In genomic region chr1:234725177-234726132, GRCh38 we compare ENCODE assay signal across 1 cellular context.
TF ChIP-seq lines count a peak whose summit lies in the region.

No MANE protein-coding gene starts in this region.

TF ChIP-seq in K562, 482 proteins besides CTCF, POLR2A, EP300 and RAD21 (continued from another document and continues in another):
- no peak for TF ChIP-seq USF1 (CRISPR knock-in tag; IDR thresholded peaks at IDR 0.05)
- 0 out of 2 replicates have a peak, but pooled peaks have one; percentile 4 for TF ChIP-seq TEAD4 (IDR thresholded peaks at IDR 0.05; ENCODE audit: low read length)
- TF ChIP-seq TEAD4 (CRISPR knock-in tag; IDR thresholded peaks at IDR 0.05; ENCODE audit: borderline replicate concordance), result no peak
- TF ChIP-seq ZBTB34 (CRISPR knock-in tag; IDR thresholded peaks at IDR 0.05), result peak; percentile 32; the same call in 1 of the 2 replicates
- peak; percentile 81 for TF ChIP-seq PRDM10 (IDR thresholded peaks at IDR 0.05; ENCODE audit: partially characterized antibody)
- TF ChIP-seq XRCC4 (IDR thresholded peaks at IDR 0.05; ENCODE audit: extremely low read depth, insufficient read depth, insufficient read length), result no peak
- no peak for TF ChIP-seq ZNF699 (CRISPR knock-in tag; IDR thresholded peaks at IDR 0.05; ENCODE audit: insufficient replicate concordance)
- TF ChIP-seq CHD4 (IDR thresholded peaks at IDR 0.05; ENCODE audit: insufficient read depth, insufficient replicate concordance, low read depth, low read length, poor library complexity, severe bottlenecking), result no peak
- no peak for TF ChIP-seq HMG20B (CRISPR knock-in tag; IDR thresholded peaks at IDR 0.05)
- peak; percentile 14; the same call in 1 of the 2 replicates for TF ChIP-seq ZNF668 (CRISPR knock-in tag; IDR thresholded peaks at IDR 0.05)
- no peak; the same call in 1 of the 2 replicates for TF ChIP-seq REST (CRISPR knock-in tag; IDR thresholded peaks at IDR 0.05; ENCODE audit: low read depth)
- peak; percentile 43 for TF ChIP-seq ZNF134 (CRISPR knock-in tag; conservative IDR thresholded peaks at IDR 0.05)
- TF ChIP-seq FOXP4 (CRISPR knock-in tag; IDR thresholded peaks at IDR 0.05; ENCODE audit: borderline replicate concordance), result no peak
- TF ChIP-seq ELF2 (CRISPR knock-in tag; IDR thresholded peaks at IDR 0.05), result 0 out of 2 replicates have a peak, but pooled peaks have one; percentile 38
- no peak for TF ChIP-seq XRCC5 (IDR thresholded peaks at IDR 0.05; ENCODE audit: low read depth, low read length)
- peak; percentile 45 for TF ChIP-seq SMAD4 (CRISPR knock-in tag; conservative IDR thresholded peaks at IDR 0.05)
- TF ChIP-seq ZNF347 (CRISPR knock-in tag; IDR thresholded peaks at IDR 0.05; ENCODE audit: low read depth), result no peak
- TF ChIP-seq ZKSCAN8 (CRISPR knock-in tag; IDR thresholded peaks at IDR 0.05), result 0 out of 2 replicates have a peak, but pooled peaks have one; percentile 2
- no peak for TF ChIP-seq SAP30 (IDR thresholded peaks at IDR 0.05; ENCODE audit: borderline replicate concordance, insufficient read depth, low read depth, low read length, poor library complexity, severe bottlenecking)
- peak; percentile 25; the same call in 1 of the 2 replicates for TF ChIP-seq SMARCC2 (IDR thresholded peaks at IDR 0.05; ENCODE audit: low read depth)
- no peak for TF ChIP-seq CAMTA2 (CRISPR knock-in tag; conservative IDR thresholded peaks at IDR 0.05)
- TF ChIP-seq NFRKB (IDR thresholded peaks at IDR 0.05; ENCODE audit: low read depth), result peak; percentile 30; the same call in 1 of the 2 replicates
- no peak for TF ChIP-seq TCF7 (IDR thresholded peaks at IDR 0.05; ENCODE audit: borderline replicate concordance)
- 0 out of 2 replicates have a peak, but pooled peaks have one; percentile 53 for TF ChIP-seq ZNF695 (CRISPR knock-in tag; IDR thresholded peaks at IDR 0.05)
- no peak for TF ChIP-seq RHOXF2B (CRISPR knock-in tag; conservative IDR thresholded peaks at IDR 0.05)
- TF ChIP-seq ZNF212 (CRISPR knock-in tag; IDR thresholded peaks at IDR 0.05), result peak; percentile 50; the same call in 1 of the 2 replicates
- TF ChIP-seq RAD51 (IDR thresholded peaks at IDR 0.05; ENCODE audit: borderline replicate concordance, low read depth), result no peak
- TF ChIP-seq ZNF584 (CRISPR knock-in tag; IDR thresholded peaks at IDR 0.05; ENCODE audit: low read depth), result 0 out of 2 replicates have a peak, but pooled peaks have one; percentile 32
- TF ChIP-seq JUN (IDR thresholded peaks at IDR 0.05; ENCODE audit: borderline replicate concordance, low read depth, low read length), result 0 out of 2 replicates have a peak, but pooled peaks have one; percentile 6
- TF ChIP-seq JUN (CRISPR knock-in tag; IDR thresholded peaks at IDR 0.05; ENCODE audit: borderline replicate concordance), result no peak
- TF ChIP-seq CREB3 (tag; conservative IDR thresholded peaks at IDR 0.05; ENCODE audit: low read depth), result peak; percentile 49; the same call in 1 of the 2 replicates
- TF ChIP-seq PTRF (tag; IDR thresholded peaks at IDR 0.05), result peak; percentile 62; the same call in 1 of the 2 replicates
- TF ChIP-seq SP2 (IDR thresholded peaks at IDR 0.05; ENCODE audit: extremely low read depth, low read depth, low read length, poor library complexity, severe bottlenecking), result no peak
- TF ChIP-seq ZNF175 (CRISPR knock-in tag; IDR thresholded peaks at IDR 0.05; ENCODE audit: low read depth), result peak; percentile 79
- TF ChIP-seq THRAP3 (IDR thresholded peaks at IDR 0.05; ENCODE audit: borderline replicate concordance), result no peak
- TF ChIP-seq RUNX1 (IDR thresholded peaks at IDR 0.05; ENCODE audit: low read depth), result no peak
- 0 out of 2 replicates have a peak, but pooled peaks have one; percentile 30 for TF ChIP-seq MAFG (tag; conservative IDR thresholded peaks at IDR 0.05)
- TF ChIP-seq STAT5B (CRISPR knock-in tag; IDR thresholded peaks at IDR 0.05), result no peak
- 0 out of 2 replicates have a peak, but pooled peaks have one; percentile 18 for TF ChIP-seq TSHZ1 (CRISPR knock-in tag; IDR thresholded peaks at IDR 0.05)
- peak; percentile 11 for TF ChIP-seq KDM5B (IDR thresholded peaks at IDR 0.05; ENCODE audit: insufficient replicate concordance, low read depth, low read length)
- no peak for TF ChIP-seq HDAC2 (IDR thresholded peaks at IDR 0.05)
- TF ChIP-seq ZNF24 (IDR thresholded peaks at IDR 0.05), result no peak
- TF ChIP-seq NR4A1 (CRISPR knock-in tag; IDR thresholded peaks at IDR 0.05), result 0 out of 2 replicates have a peak, but pooled peaks have one; percentile 25
- no peak; the same call in none of the 2 replicates for TF ChIP-seq NR4A1 (tag; IDR thresholded peaks at IDR 0.05)
- no peak for TF ChIP-seq MTA2 (IDR thresholded peaks at IDR 0.05; ENCODE audit: low read depth)
- no peak for TF ChIP-seq HDGF (IDR thresholded peaks at IDR 0.05)
- TF ChIP-seq ETS1 (conservative IDR thresholded peaks at IDR 0.05; ENCODE audit: control insufficient read depth, low read depth, low read length), result no peak
- no peak for TF ChIP-seq TSC22D4 (tag; IDR thresholded peaks at IDR 0.05)
- peak; percentile 54; the same call in 1 of the 2 replicates for TF ChIP-seq KLF10 (CRISPR knock-in tag; IDR thresholded peaks at IDR 0.05)
